In genomic region chr14:95085321-95085720, GRCh38 we compare ENCODE assay signal across 18 cellular contexts.
"Had no signal": no experiment of that assay in that cellular context is flagged by ENCODE, and none has a peak within 500 bp of the region (broad histone marks: within the 10 kb centered on the region; RNA-seq: fewer than 3 reads in every experiment).

No MANE protein-coding gene starts in this region.

- H3K27ac ChIP-seq: body of pancreas, cardiac muscle cell, foreskin keratinocyte, left ventricle myocardium inferior, thoracic aorta had no signal

- ATAC-seq: body of pancreas; foreskin keratinocyte; sciatic nerve; stimulated activated naive B cell treated with anti-CD40 and anti-IgM and Interleukin-4, amounts not matched to agents 10 μg/mL and 1 μg/mL and 100 μg/mL, for 72 hours had no signal

- H3K27me3 ChIP-seq: body of pancreas, cardiac muscle cell, foreskin keratinocyte had no signal

- DNase-seq: activated CD4-positive, alpha-beta memory T cell treated with anti-CD3 and anti-CD28 coated beads for 36 hours; activated CD4-positive, alpha-beta T cell treated with anti-CD3 and anti-CD28 coated beads for 48 hours; activated naive CD4-positive, alpha-beta T cell treated with anti-CD3 and anti-CD28 coated beads for 36 hours; activated T-cell treated with anti-CD3 and anti-CD28 coated beads, Interleukin-2, amount 50 U/mL, for 48 hours; anterior cingulate cortex; body of pancreas; effector CD4-positive, alpha-beta T cell; foreskin keratinocyte; kidney glomerular epithelial cell; left ventricle myocardium inferior; naive B cell; stimulated activated CD4-positive, alpha-beta T cell treated with anti-CD3 and anti-CD28 coated beads, Interleukin-2, amount 100 ng/mL, for 48 hours; stimulated activated CD8-positive, alpha-beta memory T cell treated with anti-CD3 and anti-CD28 coated beads, Interleukin-4, amount 100 ng/mL, for 48 hours; stimulated activated naive B cell treated with anti-CD40 and anti-IgM and Interleukin-4, amounts not matched to agents 10 μg/mL and 1 μg/mL and 100 μg/mL, for 72 hours had no signal

- H3K4me1 ChIP-seq: body of pancreas, foreskin keratinocyte, left ventricle myocardium inferior had no signal

- FAIRE-seq: endometrium had no signal

- H3K9me3 ChIP-seq: body of pancreas, left ventricle myocardium inferior, thoracic aorta had no signal

- H3K4me3 ChIP-seq: body of pancreas, cardiac muscle cell, left ventricle myocardium inferior, thoracic aorta had no signal
